7 cellular contexts compared by ENCODE assay signal in the genomic region with DNA sequence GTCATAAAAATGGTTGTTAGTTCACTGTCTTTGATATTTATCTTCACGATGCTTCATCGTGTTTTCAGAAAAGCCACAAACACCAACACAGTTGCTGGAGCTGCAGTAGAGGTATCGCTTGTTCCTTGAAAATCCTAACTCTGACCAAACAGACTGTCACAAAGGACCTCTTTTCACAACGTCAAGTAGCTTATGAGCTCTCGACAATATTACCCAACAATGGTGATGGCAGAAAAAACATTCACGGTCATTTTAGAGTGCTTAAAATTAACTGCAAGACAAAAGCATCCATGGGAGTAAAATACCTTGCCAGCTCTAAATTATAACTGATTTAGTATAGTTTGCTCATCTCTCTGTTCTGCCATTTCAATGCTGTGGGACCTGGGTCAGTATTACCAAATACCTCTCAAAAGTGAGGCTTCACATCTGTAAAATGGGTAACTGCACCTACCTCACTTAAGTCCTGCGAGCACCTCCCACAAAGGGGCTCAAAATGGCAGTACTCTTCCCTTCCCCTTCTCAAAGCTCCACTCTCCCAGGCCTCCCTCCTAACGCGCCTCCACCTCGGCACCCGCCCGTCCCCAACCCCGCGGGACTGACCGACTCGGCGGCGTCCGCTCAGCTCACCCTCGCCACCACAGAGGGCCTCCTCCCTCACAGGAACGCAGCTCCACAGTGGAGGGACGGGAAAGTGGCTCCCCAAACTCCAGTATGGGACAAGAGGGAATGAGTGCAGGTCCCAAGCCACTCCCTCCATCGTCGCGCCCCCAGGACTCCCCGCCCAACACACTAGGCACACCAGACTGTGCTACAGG. TPM values are rescaled to one million over a fixed set of nuclear protein-coding genes. Genes with fewer than 3 reads are reported as not detected.
DNase-seq lines count a peak whose midpoint lies in the region; ATAC-seq and TF ChIP-seq lines count a peak whose summit lies in the region.

No MANE protein-coding gene starts in this region.

- H2AFZ ChIP-seq in KMS-11 (ENCODE audit: low read depth): peak overlapping the region; percentile 91

- peaks cover 53% of the 10 kb centered on the region for H3K79me2 ChIP-seq in KMS-11 (ENCODE audit: insufficient read depth, low read depth)

- H3K36me3 ChIP-seq in KMS-11 (ENCODE audit: insufficient read depth) (0 out of 2 replicates have a peak, but pooled peaks cover 2% of the 10 kb centered on the region), adipocyte (ENCODE audit: control insufficient read depth, insufficient read depth, low read length, severe bottlenecking) (no peaks in the 10 kb centered on the region), left ventricle myocardium inferior (no peaks in the 10 kb centered on the region), rectal smooth muscle tissue (ENCODE audit: control insufficient read depth, insufficient read depth, low read length) (no peaks in the 10 kb centered on the region)

- H4K20me1 ChIP-seq in KMS-11 (ENCODE audit: insufficient read depth): no peaks in the 10 kb centered on the region

- intact Hi-C loops in left ventricle myocardium inferior (cut with micrococcal nuclease): no loop called here

- H3K9ac ChIP-seq in KMS-11: peak overlapping the region; percentile 87
- H3K9ac ChIP-seq in adipocyte (ENCODE audit: low read length): peak overlapping the region; percentile 81
- no peak overlapping the region for H3K9ac ChIP-seq in rectal smooth muscle tissue (ENCODE audit: low read length)

- no peak for TF ChIP-seq CTCF in GM13976 (IDR thresholded peaks at IDR 0.05; ENCODE audit: borderline replicate concordance, control extremely low read depth, extremely low read depth, insufficient read depth, missing control alignments)
- no peak for TF ChIP-seq CTCF in KMS-11 (conservative IDR thresholded peaks at IDR 0.05; ENCODE audit: low read depth, low read length)
- TF ChIP-seq CTCF in left ventricle myocardium inferior (IDR thresholded peaks at IDR 0.05; ENCODE audit: borderline replicate concordance): no peak

- H3K27ac ChIP-seq in KMS-11: peak overlapping the region; percentile 94
- H3K27ac ChIP-seq in left ventricle myocardium inferior (replicated peaks): peak overlapping the region; percentile 48
- peak overlapping the region; percentile 68 for H3K27ac ChIP-seq in rectal smooth muscle tissue (ENCODE audit: low read depth, low read length)

- in situ Hi-C loops in GM13976 (cut with MboI; ENCODE audit: low sequenced_read_pairs, unreplicated experiment): no loop called here

- H3K27me3 ChIP-seq in KMS-11 (ENCODE audit: insufficient read depth, low read depth) (no peaks in the 10 kb centered on the region), adipocyte (replicated peaks; ENCODE audit: control insufficient read depth, insufficient read depth, low read length) (no peaks in the 10 kb centered on the region), left ventricle myocardium inferior (ENCODE audit: low read depth) (peaks cover 37% of the 10 kb centered on the region), rectal smooth muscle tissue (ENCODE audit: control insufficient read depth, insufficient read depth, low read length) (no peaks in the 10 kb centered on the region)

- H3K9me3 ChIP-seq in adipocyte (ENCODE audit: control insufficient read depth, low read length) (no peaks in the 10 kb centered on the region), left ventricle myocardium inferior (replicated peaks) (no peaks in the 10 kb centered on the region)

- H3K4me1 ChIP-seq in KMS-11 (ENCODE audit: low read depth, poor library complexity, severe bottlenecking) (peaks cover 26% of the 10 kb centered on the region), adipocyte (ENCODE audit: control insufficient read depth, insufficient read depth, low read length) (peaks cover 34% of the 10 kb centered on the region), left ventricle myocardium inferior (peaks cover 22% of the 10 kb centered on the region), rectal smooth muscle tissue (ENCODE audit: control insufficient read depth, insufficient read depth, low read length) (no peaks in the 10 kb centered on the region)

- peak overlapping the region; percentile 73 for H3K4me3 ChIP-seq in KMS-11 (IDR thresholded peaks at IDR 0.05; ENCODE audit: insufficient read depth, low read depth, low read length)
- peak overlapping the region; percentile 93 for H3K4me3 ChIP-seq in adipocyte (ENCODE audit: low read length)
- peak overlapping the region; percentile 65 for H3K4me3 ChIP-seq in left ventricle myocardium inferior
- peak overlapping the region; percentile 89 for H3K4me3 ChIP-seq in rectal smooth muscle tissue (ENCODE audit: low read length)

- DNase-seq in GM13976 (ENCODE audit: low spot score): peak; percentile 71
- DNase-seq in adipocyte (ENCODE audit: low read depth): peak; percentile 72
- no peak for DNase-seq in left ventricle myocardium inferior
- no peak for DNase-seq in DMS79 treated with DMSO at 0.1 percent for 48 hours (lab: John Stamatoyannopoulos, UW)

- peak overlapping the region; percentile 79 for H3K4me2 ChIP-seq in KMS-11

- ATAC-seq in GM21717 (IDR thresholded peaks at IDR 0.05; ENCODE audit: unreplicated experiment): peak; percentile 54

RNA-seq across cellular contexts. Expression of a gene that starts 0.5 kb away (rescaled TPM):
- total RNA-seq in left ventricle myocardium inferior: 0.77 TPM

RNA-seq across cellular contexts. Expression of a gene that starts 49.6 kb away (rescaled TPM):
- 18.4 TPM for total RNA-seq in left ventricle myocardium inferior

RNA-seq across cellular contexts. Expression of a gene that starts 50.0 kb away (rescaled TPM):
- 10.9 TPM for total RNA-seq in left ventricle myocardium inferior

Comparison
In these comparisons a context has a peak if more than half of its experiments do, and no peak if none do; other contexts are left out.
1. DNase-seq: peak in GM13976 (single experiment) and adipocyte (single experiment); none in left ventricle myocardium inferior (single experiment) and DMS79 treated with DMSO at 0.1 percent for 48 hours (single experiment).
2. Peak in every context shown above with its lines, with median percentiles within 50 percentile points of each other: H3K27ac ChIP-seq and H3K4me3 ChIP-seq.